ENCODE assay signal across 23 cellular contexts in genomic region chr10:119447421-119447820, GRCh38.
"Had no signal": no experiment of that assay in that cellular context is flagged by ENCODE, and none has a peak within 500 bp of the region (broad histone marks: within the 10 kb centered on the region; RNA-seq: fewer than 3 reads in every experiment).

No MANE protein-coding gene starts in this region.

- H3K9me3 Mint-ChIP-seq: activated naive CD4-positive, alpha-beta T cell treated with anti-CD3 and anti-CD28 coated beads for 36 hours; activated T-helper 17 cell treated with anti-CD3 and anti-CD28 coated beads, Interleukin-2, amount 50 U/mL, for 72 hours; brain; T-helper 1 cell treated with Interleukin-12 subunit alpha and Interleukin-12 subunit beta and Interleukin-4 antibody, amounts not matched to agents 30 μg/mL and 1 μg/mL, for 36 hours had no signal

- H3K27ac Mint-ChIP-seq: activated naive CD4-positive, alpha-beta T cell treated with anti-CD3 and anti-CD28 coated beads for 36 hours; activated naive CD8-positive, alpha-beta T cell; activated T-helper 17 cell treated with anti-CD3 and anti-CD28 coated beads, Interleukin-2, amount 50 U/mL, for 72 hours; brain; T-helper 1 cell treated with Interleukin-12 subunit alpha and Interleukin-12 subunit beta and Interleukin-4 antibody, amounts not matched to agents 30 μg/mL and 1 μg/mL, for 36 hours had no signal

- H3K9me3 ChIP-seq: MG63, Peyer's patch had no signal

- H3K4me3 ChIP-seq: MG63, Peyer's patch had no signal

- H3K27me3 ChIP-seq: MG63, Peyer's patch had no signal

- H3K27ac ChIP-seq: Peyer's patch, RWPE1 had no signal

- H3K4me1 ChIP-seq: Peyer's patch had no signal

- H3K4me3 Mint-ChIP-seq: activated naive CD4-positive, alpha-beta T cell treated with anti-CD3 and anti-CD28 coated beads for 36 hours; activated naive CD8-positive, alpha-beta T cell; activated T-helper 17 cell treated with anti-CD3 and anti-CD28 coated beads, Interleukin-2, amount 50 U/mL, for 72 hours; brain; T-helper 1 cell treated with Interleukin-12 subunit alpha and Interleukin-12 subunit beta and Interleukin-4 antibody, amounts not matched to agents 30 μg/mL and 1 μg/mL, for 36 hours had no signal

- H3K4me1 Mint-ChIP-seq: activated T-helper 17 cell treated with anti-CD3 and anti-CD28 coated beads, Interleukin-2, amount 50 U/mL, for 72 hours had no signal

- ATAC-seq: activated CD4-positive, CD25-positive, alpha-beta regulatory T cell treated with anti-CD3 and anti-CD28 coated beads, Interleukin-2, amount 50 U/mL, for 24 hours; activated T-helper 17 cell treated with anti-CD3 and anti-CD28 coated beads, Interleukin-2, amount 50 U/mL, for 72 hours had no signal

- DNase-seq: activated CD4-positive, alpha-beta T cell treated with anti-CD3 and anti-CD28 coated beads for 4 hours; activated CD4-positive, alpha-beta T cell treated with anti-CD3 and anti-CD28 coated beads, Interleukin-2, amount 50 U/mL, for 48 hours; activated gamma-delta T cell; activated naive CD4-positive, alpha-beta T cell treated with anti-CD3 and anti-CD28 coated beads for 36 hours; activated T-cell treated with anti-CD3 and anti-CD28 coated beads for 4 hours; activated T-cell treated with anti-CD3 and anti-CD28 coated beads, Interleukin-2, amount 50 U/mL, for 48 hours; amygdala; MG63; MV-4-11; NCI-H1105; NCI-H1436; NCI-H187; NCI-H2081; NCI-H446; NCI-H524; Peyer's patch; SHP77 treated with DMSO at 0.1 percent for 48 hours had no signal

- H3K27me3 Mint-ChIP-seq: activated naive CD8-positive, alpha-beta T cell; activated T-helper 17 cell treated with anti-CD3 and anti-CD28 coated beads, Interleukin-2, amount 50 U/mL, for 72 hours had no signal

- H3K36me3 Mint-ChIP-seq: brain had no signal

- H3K36me3 ChIP-seq: MG63 had no signal
